1 cellular context compared by ENCODE assay signal in genomic region chrX:41718481-41719245, GRCh38.
TF ChIP-seq lines count a peak whose summit lies in the region.

No MANE protein-coding gene starts in this region.

TF ChIP-seq in SK-N-SH, 30 proteins besides CTCF, POLR2A, EP300 and RAD21 (continued from another document):
- no peak for TF ChIP-seq POLR2AphosphoS5 (IDR thresholded peaks at IDR 0.05; ENCODE audit: low read depth, low read length)
- no peak for TF ChIP-seq YY1 (IDR thresholded peaks at IDR 0.05; ENCODE audit: low read depth)
- TF ChIP-seq MEF2A (IDR thresholded peaks at IDR 0.05; ENCODE audit: borderline replicate concordance, low read depth), result no peak
- TF ChIP-seq SIN3A (IDR thresholded peaks at IDR 0.05; ENCODE audit: borderline replicate concordance, low read depth, low read length), result no peak
- TF ChIP-seq MAX (IDR thresholded peaks at IDR 0.05; ENCODE audit: low read depth), result no peak
- TF ChIP-seq RFX5 (IDR thresholded peaks at IDR 0.05; ENCODE audit: low read length), result no peak
- TF ChIP-seq FOXJ3 (CRISPR knock-in tag; IDR thresholded peaks at IDR 0.05), result no peak
- no peak for TF ChIP-seq ZBTB33 (IDR thresholded peaks at IDR 0.05; ENCODE audit: borderline replicate concordance, low read depth)
- no peak for TF ChIP-seq JUND (IDR thresholded peaks at IDR 0.05)
